1 cellular context compared by ENCODE assay signal in genomic region chr3:13932578-13933295, GRCh38.
TF ChIP-seq lines count a peak whose summit lies in the region.

No MANE protein-coding gene starts in this region.

TF ChIP-seq in HepG2, 621 proteins besides CTCF, POLR2A, EP300 and RAD21 (continued from another document):
- TF ChIP-seq AKNA (CRISPR knock-in tag; IDR thresholded peaks at IDR 0.05; ENCODE audit: borderline replicate concordance) (no peak), AHR (CRISPR knock-in tag; IDR thresholded peaks at IDR 0.05) (no peak), ELF4 (CRISPR knock-in tag; IDR thresholded peaks at IDR 0.05; ENCODE audit: borderline replicate concordance) (no peak), ZNF747 (CRISPR knock-in tag; IDR thresholded peaks at IDR 0.05; ENCODE audit: borderline replicate concordance) (no peak), CEBPG (CRISPR knock-in tag; IDR thresholded peaks at IDR 0.05) (no peak), SMYD3 (CRISPR knock-in tag; IDR thresholded peaks at IDR 0.05) (no peak), CEBPB (IDR thresholded peaks at IDR 0.05; ENCODE audit: borderline replicate concordance, low read depth, low read length) (no peak), FOXA1 (IDR thresholded peaks at IDR 0.05) (no peak), FOXA1 (CRISPR knock-in tag; IDR thresholded peaks at IDR 0.05) (no peak), HIVEP1 (CRISPR knock-in tag; IDR thresholded peaks at IDR 0.05) (no peak), ZNF136 (CRISPR knock-in tag; IDR thresholded peaks at IDR 0.05; ENCODE audit: low read depth) (no peak), NFAT5 (CRISPR knock-in tag; IDR thresholded peaks at IDR 0.05) (no peak), ZNF142 (CRISPR knock-in tag; IDR thresholded peaks at IDR 0.05) (no peak)
